In genomic region chr2:161159829-161160225, GRCh38 we compare ENCODE assay signal across 8 cellular contexts. TPM values are rescaled to one million over a fixed set of nuclear protein-coding genes. Genes with fewer than 3 reads are reported as not detected.
DNase-seq lines count a peak whose midpoint lies in the region; TF ChIP-seq lines count a peak whose summit lies in the region.

No MANE protein-coding gene starts in this region.

- peaks cover 37% of the 10 kb centered on the region for H3K36me3 Mint-ChIP-seq in activated naive CD4-positive, alpha-beta T cell treated with anti-CD3 and anti-CD28 coated beads, Interleukin-2, amount 10 ng/mL, durations not matched to agents 7 days and 5 days

- H3F3A ChIP-seq in smooth muscle cell (ENCODE audit: low read depth), result peaks cover 3% of the 10 kb centered on the region

- no peaks in the 10 kb centered on the region for H3K27me3 ChIP-seq in smooth muscle cell (ENCODE audit: low read depth)

- no peak for TF ChIP-seq POLR2A in NB4 (IDR thresholded peaks at IDR 0.05; ENCODE audit: extremely low read depth, insufficient read length)
- no peak for TF ChIP-seq POLR2A in erythroblast (IDR thresholded peaks at IDR 0.05; ENCODE audit: low read length)

- WGBS in smooth muscle cell (ENCODE audit: low lambda C conversion rate), result 17% methylated on average over 7 of the region's 7 CpGs

- H3K4me1 Mint-ChIP-seq in activated naive CD4-positive, alpha-beta T cell treated with anti-CD3 and anti-CD28 coated beads, Interleukin-2, amount 10 ng/mL, durations not matched to agents 7 days and 5 days, result peaks cover 44% of the 10 kb centered on the region

- H3K9me3 ChIP-seq in smooth muscle cell (replicated peaks; ENCODE audit: low read depth), result no peaks in the 10 kb centered on the region

- H3K4me3 ChIP-seq in NB4 (ENCODE audit: low read depth, low read length) (peak overlapping the region; percentile 66), epithelial cell of proximal tubule (ENCODE audit: low read depth, low read length) (peak overlapping the region; percentile 38), smooth muscle cell (peak overlapping the region; percentile 75)

- peak overlapping the region; percentile 94 for H3K4me3 Mint-ChIP-seq in activated naive CD4-positive, alpha-beta T cell treated with anti-CD3 and anti-CD28 coated beads, Interleukin-2, amount 10 ng/mL, durations not matched to agents 7 days and 5 days

- no peak for DNase-seq in activated naive CD4-positive, alpha-beta T cell treated with anti-CD3 and anti-CD28 coated beads, Interleukin-2, amount 10 ng/mL, durations not matched to agents 7 days and 5 days
- no peak for DNase-seq in activated naive CD4-positive, alpha-beta T cell treated with Interleukin-2 at 50 U/mL for 16 hours
- DNase-seq in NB4 (ENCODE audit: low read depth), result no peak
- DNase-seq in epithelial cell of proximal tubule (ENCODE audit: low read depth), result no peak
- DNase-seq in smooth muscle cell (lab: John Stamatoyannopoulos, UW; ENCODE audit: unreplicated experiment), result no peak
- no peak for DNase-seq in nucleus accumbens (lab: John Stamatoyannopoulos, UW)
- DNase-seq in erythroblast (lab: John Stamatoyannopoulos, UW), result no peak
- no peak for DNase-seq in GM20000 (ENCODE audit: low spot score)

- H3K4me2 ChIP-seq in smooth muscle cell, result peak overlapping the region; percentile 89

- H3K27ac ChIP-seq in smooth muscle cell (ENCODE audit: low read depth), result peak overlapping the region; percentile 95

- H3K27ac Mint-ChIP-seq in activated naive CD4-positive, alpha-beta T cell treated with anti-CD3 and anti-CD28 coated beads, Interleukin-2, amount 10 ng/mL, durations not matched to agents 7 days and 5 days, result peak overlapping the region; percentile 99

- peaks cover 26% of the 10 kb centered on the region for H4K20me1 ChIP-seq in smooth muscle cell (ENCODE audit: low read depth)

- no peak for TF ChIP-seq CTCF in NB4 (IDR thresholded peaks at IDR 0.05; ENCODE audit: low read depth, low read length)
- no peak for TF ChIP-seq CTCF in epithelial cell of proximal tubule (conservative IDR thresholded peaks at IDR 0.05; ENCODE audit: low read depth, low read length)
- no peak for TF ChIP-seq CTCF in smooth muscle cell (IDR thresholded peaks at IDR 0.05; ENCODE audit: borderline replicate concordance, insufficient read depth, poor library complexity, severe bottlenecking)
- TF ChIP-seq CTCF in GM20000 (IDR thresholded peaks at IDR 0.05; ENCODE audit: extremely low read depth, missing control alignments), result no peak

- no peak overlapping the region for H3K9ac ChIP-seq in smooth muscle cell (ENCODE audit: low read depth)

- CTCF ChIA-PET in activated naive CD4-positive, alpha-beta T cell treated with anti-CD3 and anti-CD28 coated beads, Interleukin-2, amount 10 ng/mL, durations not matched to agents 7 days and 5 days (lab: Charles Lee), result no interaction called here

- peak overlapping the region; percentile 56 for H2AFZ ChIP-seq in smooth muscle cell (ENCODE audit: low read depth)

- H3K4me1 ChIP-seq in smooth muscle cell (ENCODE audit: low read depth), result peaks cover 16% of the 10 kb centered on the region

- H3K27me3 Mint-ChIP-seq in activated naive CD4-positive, alpha-beta T cell treated with anti-CD3 and anti-CD28 coated beads, Interleukin-2, amount 10 ng/mL, durations not matched to agents 7 days and 5 days, result peaks cover 3% of the 10 kb centered on the region

- H3K36me3 ChIP-seq in smooth muscle cell (ENCODE audit: low read depth), result peaks cover 8% of the 10 kb centered on the region

- H3K79me2 ChIP-seq in smooth muscle cell (ENCODE audit: low read depth), result peaks cover 39% of the 10 kb centered on the region

- no peaks in the 10 kb centered on the region for H3K9me3 Mint-ChIP-seq in activated naive CD4-positive, alpha-beta T cell treated with anti-CD3 and anti-CD28 coated beads, Interleukin-2, amount 10 ng/mL, durations not matched to agents 7 days and 5 days

RNA-seq across cellular contexts. Expression of gene TANK, which starts 0.4 kb away (rescaled TPM):
- 25.8 and 34.1 TPM in 2 replicates for total RNA-seq in epithelial cell of proximal tubule
- 94.2 and 120 TPM in 2 replicates for total RNA-seq in smooth muscle cell
- 47.9 and 49.4 TPM in 2 replicates for polyA plus RNA-seq in smooth muscle cell
